9 cellular contexts compared by ENCODE assay signal in genomic region chr10:129963076-129963830, GRCh38. TPM values are rescaled to one million over a fixed set of nuclear protein-coding genes. Genes with fewer than 3 reads are reported as not detected.
DNase-seq lines count a peak whose midpoint lies in the region; ATAC-seq and TF ChIP-seq lines count a peak whose summit lies in the region.
"Had no signal": no experiment of that assay in that cellular context is flagged by ENCODE, and none has a peak within 500 bp of the region (broad histone marks: within the 10 kb centered on the region; RNA-seq: fewer than 3 reads in every experiment).

No MANE protein-coding gene starts in this region.

- WGBS in transverse colon (ENCODE audit: low coverage in 1 of 2), 2 donors = 4% methylated on average over 52 of the region's 89 CpGs; no CpG with 5 or more reads in 1 of the 2 donors

- peaks cover 98% of the 10 kb centered on the region for H3K27me3 ChIP-seq in transverse colon

- CTCF ChIA-PET in RWPE1 (lab: Yijun Ruan, JAX) = no interaction called here

- TF ChIP-seq CTCF in astrocyte of the cerebellum (IDR thresholded peaks at IDR 0.05; ENCODE audit: low read depth, low read length, missing control alignments) (no peak), transverse colon (IDR thresholded peaks at IDR 0.05) (no peak), RWPE1 (conservative IDR thresholded peaks at IDR 0.05; ENCODE audit: low read depth) (no peak)

- no peak for TF ChIP-seq POLR2A in transverse colon (IDR thresholded peaks at IDR 0.05)

- H3K4me3 ChIP-seq in astrocyte of the cerebellum (ENCODE audit: low read depth, low read length) (peak overlapping the region; percentile 23), transverse colon (peak overlapping the region; percentile 13 to 62 (median 45))
- H3K4me3 ChIP-seq: GM12878 had no signal

- DNase-seq in Right ventricle myocardium superior (peak; percentile 49), Right ventricle myocardium inferior (ENCODE audit: missing footprints) (no peak), astrocyte of the cerebellum (ENCODE audit: low read depth) (no peak), left lobe of liver (ENCODE audit: low spot score) (no peak), transverse colon (no peak), RWPE1 (ENCODE audit: low spot score) (no peak), KG1 (lab: John Stamatoyannopoulos, UW) (no peak), COLO829 (ENCODE audit: low spot score) (no peak)

- no peaks in the 10 kb centered on the region for H3K36me3 ChIP-seq in transverse colon

- no peak for TF ChIP-seq EP300 in transverse colon (IDR thresholded peaks at IDR 0.05; ENCODE audit: low read depth)

- intact Hi-C loops in Right ventricle myocardium superior (cut with DNase I) = no loop called here
- intact Hi-C loops in Right ventricle myocardium inferior (cut with DNase I) = loop anchor here (10.0 kb wide), 1 partner anchor 498 kb away; the partner anchor contains the start of gene MGMT
- intact Hi-C loops in transverse colon (cut with DNase I; ENCODE audit: low total_unique reads) = no loop called here

- POLR2A ChIA-PET in RWPE1 (lab: Yijun Ruan, JAX; ENCODE audit: low non-redundant PET) = no interaction called here

- H3K27ac ChIP-seq in transverse colon = peak overlapping the region; percentile 4 to 55 (median 46)
- no peak overlapping the region for H3K27ac ChIP-seq in RWPE1

- H3K4me1 ChIP-seq in transverse colon = peaks cover 0 to 50% (median 34%) of the 10 kb centered on the region in 4 donors

- ATAC-seq in Right ventricle myocardium superior (ENCODE audit: poor library complexity) (no peak), Right ventricle myocardium inferior (no peak), left lobe of liver (peak; percentile 28)
- ATAC-seq: GM12878 had no signal

- in situ Hi-C loops in astrocyte of the cerebellum (cut with HindIII; ENCODE audit: low sequenced_read_pairs) = no loop called here
- in situ Hi-C loops in transverse colon (cut with MboI; ENCODE audit: low pct_ligation_motif_present in 1 of 4, low pct_unique_long_range_greater_than_20kb in 1 of 4, low sequenced_read_pairs in 3 of 4) = no loop called here

- H3K9me3 ChIP-seq in transverse colon = no peaks in the 10 kb centered on the region

RNA-seq across cellular contexts. Expression of gene EBF3, which starts 0.8 kb away (rescaled TPM):
- total RNA-seq in Right ventricle myocardium superior (6.2 TPM), Right ventricle myocardium inferior (7.9 TPM), left lobe of liver (not detected), transverse colon (1 to 10 TPM in 2 of 4 donors, under 1 TPM in 2; 0.37 to 6.6 (median 1.0) TPM)
- total RNA-seq: GM12878 had no signal
